In genomic region chr10:62121197-62121550, GRCh38 we compare ENCODE assay signal across 25 cellular contexts.
DNase-seq lines count a peak whose midpoint lies in the region; ATAC-seq, FAIRE-seq and TF ChIP-seq lines count a peak whose summit lies in the region.
"Had no signal": no experiment of that assay in that cellular context is flagged by ENCODE, and none has a peak within 500 bp of the region (broad histone marks: within the 10 kb centered on the region; RNA-seq: fewer than 3 reads in every experiment).

No MANE protein-coding gene starts in this region.

- H2AFZ ChIP-seq in GM12878 (ENCODE audit: control insufficient read depth, low read depth, low read length) = no peak overlapping the region
- H2AFZ ChIP-seq: neural progenitor cell had no signal

- no peaks in the 10 kb centered on the region; the same call in none of the 3 replicates for H3K9me3 ChIP-seq in GM12878 (replicated peaks; ENCODE audit: control insufficient read depth, insufficient read depth, low read length)
- H3K9me3 ChIP-seq: psoas muscle, tibial artery had no signal

- peaks cover 3% of the 10 kb centered on the region for H3K27me3 Mint-ChIP-seq in activated naive CD4-positive, alpha-beta T cell treated with anti-CD3 and anti-CD28 coated beads, Interleukin-2, amount 10 ng/mL, durations not matched to agents 7 days and 5 days
- no peaks in the 10 kb centered on the region for H3K27me3 Mint-ChIP-seq in activated naive CD4-positive, alpha-beta T cell treated with anti-CD3 and anti-CD28 coated beads for 36 hours (ENCODE audit: low read depth)
- no peaks in the 10 kb centered on the region for H3K27me3 Mint-ChIP-seq in T-helper 1 cell treated with Interleukin-12 subunit alpha and Interleukin-12 subunit beta and Interleukin-4 antibody, amounts not matched to agents 30 μg/mL and 1 μg/mL, for 36 hours (ENCODE audit: low read depth)
- no peaks in the 10 kb centered on the region for H3K27me3 Mint-ChIP-seq in stimulated activated naive CD8-positive, alpha-beta T cell treated with anti-CD3 and anti-CD28 coated beads, Interleukin-15, Interleukin-2, amounts not matched to agents 100 ng/mL and 50 ng/mL, for 24 hours

- no peak overlapping the region for H3K4me2 ChIP-seq in GM12878 (ENCODE audit: control insufficient read depth, insufficient read depth)
- H3K4me2 ChIP-seq: neural progenitor cell had no signal

- SMC1A ChIA-PET in GM12878 (lab: Charles Lee; ENCODE audit: uncharacterized antibody, unreplicated experiment) = no interaction called here

- POLR2A ChIA-PET in GM12878 (lab: Charles Lee) = no interaction called here

- ATAC-seq in GM12878 = 0 out of 3 replicates have a peak, but pooled peaks have one; percentile 31
- ATAC-seq: HCT116, psoas muscle had no signal

- no peak overlapping the region for H3K27ac ChIP-seq in GM12878 (ENCODE audit: control insufficient read depth, insufficient read depth)
- H3K27ac ChIP-seq: breast epithelium, coronary artery, neural progenitor cell, psoas muscle, skin epidermis, tibial artery had no signal

- H3K4me1 Mint-ChIP-seq in activated naive CD4-positive, alpha-beta T cell treated with anti-CD3 and anti-CD28 coated beads, Interleukin-2, amount 10 ng/mL, durations not matched to agents 7 days and 5 days = peaks cover 19% of the 10 kb centered on the region
- peaks cover 15% of the 10 kb centered on the region for H3K4me1 Mint-ChIP-seq in activated naive CD4-positive, alpha-beta T cell treated with anti-CD3 and anti-CD28 coated beads for 36 hours (ENCODE audit: low read depth)
- H3K4me1 Mint-ChIP-seq in T-helper 1 cell treated with Interleukin-12 subunit alpha and Interleukin-12 subunit beta and Interleukin-4 antibody, amounts not matched to agents 30 μg/mL and 1 μg/mL, for 36 hours (ENCODE audit: low read depth) = peaks cover 17% of the 10 kb centered on the region
- peaks cover 19% of the 10 kb centered on the region for H3K4me1 Mint-ChIP-seq in stimulated activated naive CD8-positive, alpha-beta T cell treated with anti-CD3 and anti-CD28 coated beads, Interleukin-15, Interleukin-2, amounts not matched to agents 100 ng/mL and 50 ng/mL, for 24 hours (ENCODE audit: low read depth)
- H3K4me1 Mint-ChIP-seq: neural progenitor cell had no signal

- H4K20me1 ChIP-seq in GM12878 (ENCODE audit: control insufficient read depth, insufficient read depth) = no peaks in the 10 kb centered on the region

- H3K27me3 ChIP-seq in GM12878 (replicated peaks in 1 of 2; ENCODE audit: control insufficient read depth in 2 of 2, insufficient read depth in 2 of 2, low read length in 1 of 2) = no peaks in the 10 kb centered on the region
- H3K27me3 ChIP-seq: breast epithelium, neural progenitor cell, tibial artery had no signal

- TF ChIP-seq RAD21 in GM12878 (IDR thresholded peaks at IDR 0.05; ENCODE audit: insufficient read depth, low read depth, low read length) = no peak

- intact Hi-C loops in activated naive CD4-positive, alpha-beta T cell treated with anti-CD3 and anti-CD28 coated beads for 36 hours (cut with micrococcal nuclease) = no loop called here
- intact Hi-C loops in GM12878 (cut with micrococcal nuclease; ENCODE audit: unreplicated experiment) = no loop called here

- H3K79me2 ChIP-seq in GM12878 (ENCODE audit: control insufficient read depth, insufficient read depth, low read length) = no peaks in the 10 kb centered on the region

- BruUV-seq in GM12878 (replicated peaks; lab: Mats Ljungman, UMichigan) = no TSS peak

- no peak for TF ChIP-seq CTCF in GM12878 (IDR thresholded peaks at IDR 0.05 in 2 of 3, conservative IDR thresholded peaks at IDR 0.05 in 1 of 3; ENCODE audit: control insufficient read depth in 2 of 3, extremely low read depth in 1 of 3, insufficient read depth in 1 of 3, low read depth in 3 of 3, low read length in 3 of 3)

- no peak for DNase-seq in activated naive CD4-positive, alpha-beta T cell treated with anti-CD3 and anti-CD28 coated beads, Interleukin-2, amount 10 ng/mL, durations not matched to agents 7 days and 5 days
- DNase-seq in activated naive CD4-positive, alpha-beta T cell treated with anti-CD3 and anti-CD28 coated beads for 36 hours = no peak
- DNase-seq in GM12878 (ENCODE audit: low read depth, low spot score) (no peak), SK-N-DZ (ENCODE audit: low spot score) (no peak), putamen (ENCODE audit: low spot score) (no peak), 8988T (no peak)
- DNase-seq: activated CD4-positive, alpha-beta T cell treated with anti-CD3 and anti-CD28 coated beads, Interleukin-2, amount 50 U/mL, for 1 hour; NCI-H1092 treated with DMSO at 0.1 percent for 48 hours; NCI-H1930; NCI-H226; NCI-H774; psoas muscle; stimulated activated CD4-positive, alpha-beta T cell treated with anti-CD3 and anti-CD28 coated beads, Interleukin-2, amount 100 ng/mL, for 24 hours; stimulated activated naive CD4-positive, alpha-beta T cell; SW 1271; tibial artery had no signal

- no peak for TF ChIP-seq EP300 in GM12878 (IDR thresholded peaks at IDR 0.05; ENCODE audit: borderline replicate concordance in 1 of 2, control insufficient read depth in 1 of 2, low read depth in 2 of 2, low read length in 2 of 2)

- RAD21 ChIA-PET in GM12878 (lab: Charles Lee; ENCODE audit: unreplicated experiment) = no interaction called here

- FAIRE-seq in GM12878 (lab: Jason Lieb, UNC) = no peak
- FAIRE-seq: TTC549 had no signal

- CTCF ChIA-PET in activated naive CD4-positive, alpha-beta T cell treated with anti-CD3 and anti-CD28 coated beads, Interleukin-2, amount 10 ng/mL, durations not matched to agents 7 days and 5 days (lab: Charles Lee) = no interaction called here
- CTCF ChIA-PET in activated naive CD4-positive, alpha-beta T cell treated with anti-CD3 and anti-CD28 coated beads for 36 hours (lab: Charles Lee) = no interaction called here
- CTCF ChIA-PET in GM12878 (lab: Yijun Ruan, JAX) = no interaction called here

- H3K9ac ChIP-seq in GM12878 (ENCODE audit: control insufficient read depth, insufficient read depth, low read length) = no peak overlapping the region
- H3K9ac ChIP-seq: neural progenitor cell had no signal

- no peak overlapping the region for H3K4me3 Mint-ChIP-seq in activated naive CD4-positive, alpha-beta T cell treated with anti-CD3 and anti-CD28 coated beads, Interleukin-2, amount 10 ng/mL, durations not matched to agents 7 days and 5 days
- no peak overlapping the region for H3K4me3 Mint-ChIP-seq in activated naive CD4-positive, alpha-beta T cell treated with anti-CD3 and anti-CD28 coated beads for 36 hours
- peak overlapping the region; percentile 12 for H3K4me3 Mint-ChIP-seq in T-helper 1 cell treated with Interleukin-12 subunit alpha and Interleukin-12 subunit beta and Interleukin-4 antibody, amounts not matched to agents 30 μg/mL and 1 μg/mL, for 36 hours
- no peak overlapping the region for H3K4me3 Mint-ChIP-seq in stimulated activated naive CD8-positive, alpha-beta T cell treated with anti-CD3 and anti-CD28 coated beads, Interleukin-15, Interleukin-2, amounts not matched to agents 100 ng/mL and 50 ng/mL, for 24 hours
- H3K4me3 Mint-ChIP-seq: neural progenitor cell had no signal

- TF ChIP-seq POLR2A in GM12878 (IDR thresholded peaks at IDR 0.05; ENCODE audit: low read depth, low read length) = no peak

- 89% methylated on average over 1 of the region's 1 CpG for WGBS in GM12878 (ENCODE audit: insufficient coverage, insufficient replicate concordance, low lambda C conversion rate, missing lambda C conversion rate)

- H3K36me3 ChIP-seq in GM12878 (ENCODE audit: control insufficient read depth in 2 of 2, insufficient read depth in 2 of 2, low read length in 1 of 2) = no peaks in the 10 kb centered on the region
- H3K36me3 ChIP-seq: breast epithelium, neural progenitor cell, tibial artery had no signal

- no peaks in the 10 kb centered on the region for H3K4me1 ChIP-seq in GM12878 (ENCODE audit: control insufficient read depth, insufficient read depth, low read length)
- H3K4me1 ChIP-seq: breast epithelium, neural progenitor cell, psoas muscle, tibial artery had no signal

- peak overlapping the region; percentile 82 for H3K27ac Mint-ChIP-seq in activated naive CD4-positive, alpha-beta T cell treated with anti-CD3 and anti-CD28 coated beads, Interleukin-2, amount 10 ng/mL, durations not matched to agents 7 days and 5 days
- no peak overlapping the region for H3K27ac Mint-ChIP-seq in activated naive CD4-positive, alpha-beta T cell treated with anti-CD3 and anti-CD28 coated beads for 36 hours
- peak overlapping the region; percentile 37 for H3K27ac Mint-ChIP-seq in T-helper 1 cell treated with Interleukin-12 subunit alpha and Interleukin-12 subunit beta and Interleukin-4 antibody, amounts not matched to agents 30 μg/mL and 1 μg/mL, for 36 hours
- peak overlapping the region; percentile 10 for H3K27ac Mint-ChIP-seq in stimulated activated naive CD8-positive, alpha-beta T cell treated with anti-CD3 and anti-CD28 coated beads, Interleukin-15, Interleukin-2, amounts not matched to agents 100 ng/mL and 50 ng/mL, for 24 hours
- H3K27ac Mint-ChIP-seq: neural progenitor cell had no signal

- in situ Hi-C loops in GM12878 (cut with MboI) = no loop called here

- no peak overlapping the region for H3K4me3 ChIP-seq in GM12878
- H3K4me3 ChIP-seq: breast epithelium, coronary artery, lung, neural progenitor cell, psoas muscle, skin epidermis, tibial artery had no signal

- peaks cover 44% of the 10 kb centered on the region for H3K36me3 Mint-ChIP-seq in activated naive CD4-positive, alpha-beta T cell treated with anti-CD3 and anti-CD28 coated beads, Interleukin-2, amount 10 ng/mL, durations not matched to agents 7 days and 5 days
- H3K36me3 Mint-ChIP-seq in activated naive CD4-positive, alpha-beta T cell treated with anti-CD3 and anti-CD28 coated beads for 36 hours (ENCODE audit: low read depth) = no peaks in the 10 kb centered on the region
- peaks cover 41% of the 10 kb centered on the region for H3K36me3 Mint-ChIP-seq in T-helper 1 cell treated with Interleukin-12 subunit alpha and Interleukin-12 subunit beta and Interleukin-4 antibody, amounts not matched to agents 30 μg/mL and 1 μg/mL, for 36 hours (ENCODE audit: low read depth)
- H3K36me3 Mint-ChIP-seq in stimulated activated naive CD8-positive, alpha-beta T cell treated with anti-CD3 and anti-CD28 coated beads, Interleukin-15, Interleukin-2, amounts not matched to agents 100 ng/mL and 50 ng/mL, for 24 hours (ENCODE audit: low read depth) = peaks cover 4% of the 10 kb centered on the region
- H3K36me3 Mint-ChIP-seq: neural progenitor cell had no signal

- H3K9me3 Mint-ChIP-seq in activated naive CD4-positive, alpha-beta T cell treated with anti-CD3 and anti-CD28 coated beads, Interleukin-2, amount 10 ng/mL, durations not matched to agents 7 days and 5 days = peaks cover 40% of the 10 kb centered on the region
- peaks cover 13% of the 10 kb centered on the region for H3K9me3 Mint-ChIP-seq in activated naive CD4-positive, alpha-beta T cell treated with anti-CD3 and anti-CD28 coated beads for 36 hours
- peaks cover 52% of the 10 kb centered on the region for H3K9me3 Mint-ChIP-seq in T-helper 1 cell treated with Interleukin-12 subunit alpha and Interleukin-12 subunit beta and Interleukin-4 antibody, amounts not matched to agents 30 μg/mL and 1 μg/mL, for 36 hours
- peaks cover 15% of the 10 kb centered on the region for H3K9me3 Mint-ChIP-seq in stimulated activated naive CD8-positive, alpha-beta T cell treated with anti-CD3 and anti-CD28 coated beads, Interleukin-15, Interleukin-2, amounts not matched to agents 100 ng/mL and 50 ng/mL, for 24 hours

TF ChIP-seq in GM12878, 131 proteins besides CTCF, POLR2A, EP300 and RAD21 (continues in another document):
- TF ChIP-seq NRF1 (conservative IDR thresholded peaks at IDR 0.05; ENCODE audit: low read depth, low read length) = no peak
